ENCODE assay signal across 8 cellular contexts in genomic region chr2:197311521-197312033, GRCh38. TPM values are rescaled to one million over a fixed set of nuclear protein-coding genes. Genes with fewer than 3 reads are reported as not detected.
DNase-seq lines count a peak whose midpoint lies in the region; ATAC-seq lines count a peak whose summit lies in the region.

No MANE protein-coding gene starts in this region.

- H3K27me3 ChIP-seq in iPS-18a (ENCODE audit: control insufficient read depth, insufficient read depth, low read length): peaks cover 51% of the 10 kb centered on the region
- no peaks in the 10 kb centered on the region for H3K27me3 ChIP-seq in thymus (ENCODE audit: control insufficient read depth, insufficient read depth)

- CTCF ChIA-PET in activated naive CD4-positive, alpha-beta T cell treated with anti-CD3 and anti-CD28 coated beads for 36 hours (lab: Charles Lee): interaction anchor here (0.6 to 6.9 kb wide), 23 partner anchors 9 to 198 kb away, joined by 3 to 66 read pairs (median 4); no protein-coding TSS in a partner anchor

- H3K27ac Mint-ChIP-seq in activated naive CD4-positive, alpha-beta T cell treated with anti-CD3 and anti-CD28 coated beads for 36 hours: peak overlapping the region; percentile 87
- peak overlapping the region; percentile 84 for H3K27ac Mint-ChIP-seq in T-helper 2 cell treated with Interferon-gamma antibody and Interleukin-4, amounts not matched to agents 5 μg/mL and 100 μg/mL, for 36 hours

- no peaks in the 10 kb centered on the region for H3K36me3 ChIP-seq in iPS-18a (ENCODE audit: control insufficient read depth, low read depth, low read length)
- H3K36me3 ChIP-seq in thymus (ENCODE audit: control insufficient read depth, insufficient read depth): no peaks in the 10 kb centered on the region

- H3K27me3 Mint-ChIP-seq in activated naive CD4-positive, alpha-beta T cell treated with anti-CD3 and anti-CD28 coated beads for 36 hours (ENCODE audit: low read depth): no peaks in the 10 kb centered on the region
- no peaks in the 10 kb centered on the region for H3K27me3 Mint-ChIP-seq in T-helper 2 cell treated with Interferon-gamma antibody and Interleukin-4, amounts not matched to agents 5 μg/mL and 100 μg/mL, for 36 hours (ENCODE audit: low read depth)

- peak overlapping the region; percentile 56 for H3K4me3 ChIP-seq in iPS-18a (ENCODE audit: low read length)
- H3K4me3 ChIP-seq in thymus (ENCODE audit: low read length): peak overlapping the region; percentile 89

- H3K9ac ChIP-seq in iPS-18a (ENCODE audit: low read length): peak overlapping the region; percentile 36

- H3K27ac ChIP-seq in iPS-18a (ENCODE audit: low read length): no peak overlapping the region
- H3K27ac ChIP-seq in thymus (ENCODE audit: low read depth): peak overlapping the region; percentile 97

- peak overlapping the region; percentile 75 for H3K4me3 Mint-ChIP-seq in activated naive CD4-positive, alpha-beta T cell treated with anti-CD3 and anti-CD28 coated beads for 36 hours
- H3K4me3 Mint-ChIP-seq in T-helper 2 cell treated with Interferon-gamma antibody and Interleukin-4, amounts not matched to agents 5 μg/mL and 100 μg/mL, for 36 hours: peak overlapping the region; percentile 87

- intact Hi-C loops in activated naive CD4-positive, alpha-beta T cell treated with anti-CD3 and anti-CD28 coated beads for 36 hours (cut with micrococcal nuclease): loop anchor here (1.0 to 5.0 kb wide), 7 partner anchors 67 to 465 kb away; partner anchors contain the start of genes HSPE1 and PGAP1

- 45% methylated on average over 5 of the region's 5 CpGs for WGBS in thymus

- H3K4me1 Mint-ChIP-seq in activated naive CD4-positive, alpha-beta T cell treated with anti-CD3 and anti-CD28 coated beads for 36 hours (ENCODE audit: low read depth): peaks cover 52% of the 10 kb centered on the region
- peaks cover 48% of the 10 kb centered on the region for H3K4me1 Mint-ChIP-seq in T-helper 2 cell treated with Interferon-gamma antibody and Interleukin-4, amounts not matched to agents 5 μg/mL and 100 μg/mL, for 36 hours (ENCODE audit: low read depth)

- DNase-seq in activated naive CD4-positive, alpha-beta T cell treated with anti-CD3 and anti-CD28 coated beads for 36 hours: no peak
- DNase-seq in activated naive CD4-positive, alpha-beta T cell treated with anti-CD3 and anti-CD28 coated beads, Interleukin-2, amount 50 U/mL, for 16 hours: no peak
- no peak for DNase-seq in T-helper 2 cell treated with Interferon-gamma antibody and Interleukin-4, amounts not matched to agents 5 μg/mL and 100 μg/mL, for 36 hours (ENCODE audit: low spot score)

- H3K36me3 Mint-ChIP-seq in activated naive CD4-positive, alpha-beta T cell treated with anti-CD3 and anti-CD28 coated beads for 36 hours (ENCODE audit: low read depth): peaks cover 8% of the 10 kb centered on the region
- H3K36me3 Mint-ChIP-seq in T-helper 2 cell treated with Interferon-gamma antibody and Interleukin-4, amounts not matched to agents 5 μg/mL and 100 μg/mL, for 36 hours (ENCODE audit: low read depth): peaks cover 13% of the 10 kb centered on the region

- no peaks in the 10 kb centered on the region for H3K9me3 Mint-ChIP-seq in activated naive CD4-positive, alpha-beta T cell treated with anti-CD3 and anti-CD28 coated beads for 36 hours
- H3K9me3 Mint-ChIP-seq in T-helper 2 cell treated with Interferon-gamma antibody and Interleukin-4, amounts not matched to agents 5 μg/mL and 100 μg/mL, for 36 hours: no peaks in the 10 kb centered on the region

- no peak for ATAC-seq in HG03378 (IDR thresholded peaks at IDR 0.05; ENCODE audit: unreplicated experiment)
- ATAC-seq in GM18867 (IDR thresholded peaks at IDR 0.05; ENCODE audit: unreplicated experiment): no peak
- no peak for ATAC-seq in HG02981 (IDR thresholded peaks at IDR 0.05; ENCODE audit: unreplicated experiment)

- H3K4me1 ChIP-seq in iPS-18a (ENCODE audit: control insufficient read depth, low read depth, low read length): peaks cover 6% of the 10 kb centered on the region
- H3K4me1 ChIP-seq in thymus (ENCODE audit: control insufficient read depth, insufficient read depth, low read length): peaks cover 30% of the 10 kb centered on the region

- no peaks in the 10 kb centered on the region for H3K9me3 ChIP-seq in iPS-18a (ENCODE audit: control insufficient read depth, low read depth, low read length)
- H3K9me3 ChIP-seq in thymus (ENCODE audit: control insufficient read depth): no peaks in the 10 kb centered on the region

RNA-seq across cellular contexts. Expression of gene ANKRD44, which starts 1.0 kb away (rescaled TPM):
- total RNA-seq in activated naive CD4-positive, alpha-beta T cell treated with anti-CD3 and anti-CD28 coated beads for 36 hours: 100 to 1,000 TPM in 1 of 2 experiments, 10 to 100 TPM in 1; 87.8 to 101 TPM
- polyA plus RNA-seq in thymus: 25.2 TPM
